Comparison of ENCODE assay signal across 22 cellular contexts in the genomic region with DNA sequence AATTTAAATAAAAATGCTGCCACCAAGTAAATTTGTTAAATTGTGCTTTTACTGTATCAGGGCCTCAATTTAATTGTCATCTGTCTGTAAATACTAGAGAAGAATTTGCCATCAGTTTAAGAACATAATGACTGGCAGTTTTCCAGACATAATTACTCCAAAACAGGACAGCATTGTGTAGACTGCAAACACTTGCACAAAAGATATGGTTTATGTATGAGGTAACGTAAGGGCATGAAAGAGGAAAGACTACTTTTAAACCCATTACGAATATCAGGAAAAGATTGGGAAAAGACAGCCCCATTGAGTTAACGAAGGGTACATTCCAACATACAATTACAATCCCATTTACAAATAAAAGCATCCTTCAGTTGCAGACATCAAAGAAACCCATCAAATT. TPM values are rescaled to one million over a fixed set of nuclear protein-coding genes. Genes with fewer than 3 reads are reported as not detected.
DNase-seq lines count a peak whose midpoint lies in the region; ATAC-seq and TF ChIP-seq lines count a peak whose summit lies in the region.
"Had no signal": no experiment of that assay in that cellular context is flagged by ENCODE, and none has a peak within 500 bp of the region (broad histone marks: within the 10 kb centered on the region; RNA-seq: fewer than 3 reads in every experiment).

No MANE protein-coding gene starts in this region.

- TF ChIP-seq POLR2A in esophagus muscularis mucosa (IDR thresholded peaks at IDR 0.05; ENCODE audit: low read depth): no peak

- H3K27me3 Mint-ChIP-seq in nephron progenitor cell (ENCODE audit: low read depth, poor library complexity): no peaks in the 10 kb centered on the region

- H3K27ac ChIP-seq in VCaP (peak overlapping the region; percentile 3; the same call in 1 of the 2 replicates), esophagus muscularis mucosa (replicated peaks in 1 of 4) (no peak overlapping the region)
- H3K27ac ChIP-seq: adrenal gland; BLaER1 treated with 17β-estradiol and CSF1 and Interleukin-3, amounts not matched to agents 10 nM and 100 nM; hepatocyte; sigmoid colon; testis had no signal

- peaks cover 26% of the 10 kb centered on the region for H3K36me3 Mint-ChIP-seq in nephron progenitor cell (ENCODE audit: low read depth)
- H3K36me3 Mint-ChIP-seq: naive B cell; stimulated activated effector memory CD8-positive, alpha-beta T cell treated with anti-CD3 and anti-CD28 coated beads, Interleukin-12 subunit alpha, Interleukin-12 subunit beta, amount 100 ng/mL, for 72 hours had no signal

- no peaks in the 10 kb centered on the region for H3K27me3 ChIP-seq in esophagus muscularis mucosa
- H3K27me3 ChIP-seq: adrenal gland; BLaER1 treated with 17β-estradiol and CSF1 and Interleukin-3, amounts not matched to agents 10 nM and 100 nM; hepatocyte; sigmoid colon; testis had no signal

- DNase-seq in NCI-H345 (lab: John Stamatoyannopoulos, UW): peak; percentile 27
- DNase-seq in NCI-H345 treated with DMSO at 0.1 percent for 48 hours (lab: John Stamatoyannopoulos, UW; ENCODE audit: unreplicated experiment): no peak
- peak; percentile 9 to 68 for DNase-seq in NCI-H1930 (lab: John Stamatoyannopoulos, UW)
- peak; percentile 48 for DNase-seq in putamen (ENCODE audit: low spot score)
- no peak for DNase-seq in nephron progenitor cell
- DNase-seq in esophagus muscularis mucosa (ENCODE audit: extremely low spot score): no peak
- DNase-seq: activated effector memory CD4-positive, alpha-beta T cell treated with anti-CD3 and anti-CD28 coated beads, Interleukin-2, amount 50 U/mL, for 16 hours; adrenal gland; kidney; mesenchymal stem cell; naive B cell; NCI-H187 treated with DMSO at 0.1 percent for 48 hours; NCI-H526 treated with DMSO at 0.1 percent for 48 hours; SIG-M5; sigmoid colon; testis had no signal

- H3K4me1 Mint-ChIP-seq in nephron progenitor cell: peaks cover 10% of the 10 kb centered on the region
- H3K4me1 Mint-ChIP-seq: stimulated activated effector memory CD8-positive, alpha-beta T cell treated with anti-CD3 and anti-CD28 coated beads, Interleukin-12 subunit alpha, Interleukin-12 subunit beta, amount 100 ng/mL, for 72 hours had no signal

- no peak overlapping the region for H3K4me3 ChIP-seq in esophagus muscularis mucosa
- H3K4me3 ChIP-seq: adrenal gland; BLaER1 treated with 17β-estradiol and CSF1 and Interleukin-3, amounts not matched to agents 10 nM and 100 nM; hepatocyte; sigmoid colon; testis had no signal

- H3K4me1 ChIP-seq in esophagus muscularis mucosa: no peaks in the 10 kb centered on the region
- H3K4me1 ChIP-seq: adrenal gland, sigmoid colon, testis had no signal

- no peaks in the 10 kb centered on the region for H3K36me3 ChIP-seq in esophagus muscularis mucosa
- H3K36me3 ChIP-seq: adrenal gland; BLaER1 treated with 17β-estradiol and CSF1 and Interleukin-3, amounts not matched to agents 10 nM and 100 nM; sigmoid colon had no signal

- H3K9me3 Mint-ChIP-seq in nephron progenitor cell: peaks cover 29% of the 10 kb centered on the region
- H3K9me3 Mint-ChIP-seq: naive B cell; stimulated activated effector memory CD8-positive, alpha-beta T cell treated with anti-CD3 and anti-CD28 coated beads, Interleukin-12 subunit alpha, Interleukin-12 subunit beta, amount 100 ng/mL, for 72 hours; T-helper 1 cell treated with Interleukin-12 subunit alpha and Interleukin-12 subunit beta and Interleukin-4 antibody, amounts not matched to agents 30 μg/mL and 1 μg/mL, for 36 hours had no signal

- 61% methylated on average over 3 of the region's 3 CpGs for WGBS in esophagus muscularis mucosa

- H3K9me3 ChIP-seq in esophagus muscularis mucosa: no peaks in the 10 kb centered on the region
- H3K9me3 ChIP-seq: adrenal gland, sigmoid colon, testis had no signal

- TF ChIP-seq CTCF in VCaP (conservative IDR thresholded peaks at IDR 0.05) (no peak), nephron progenitor cell (IDR thresholded peaks at IDR 0.05) (no peak), esophagus muscularis mucosa (IDR thresholded peaks at IDR 0.05) (no peak)

- no peak overlapping the region for H3K4me3 Mint-ChIP-seq in nephron progenitor cell
- H3K4me3 Mint-ChIP-seq: naive B cell; stimulated activated effector memory CD8-positive, alpha-beta T cell treated with anti-CD3 and anti-CD28 coated beads, Interleukin-12 subunit alpha, Interleukin-12 subunit beta, amount 100 ng/mL, for 72 hours; T-helper 1 cell treated with Interleukin-12 subunit alpha and Interleukin-12 subunit beta and Interleukin-4 antibody, amounts not matched to agents 30 μg/mL and 1 μg/mL, for 36 hours had no signal

- no peak for ATAC-seq in GM18858 (IDR thresholded peaks at IDR 0.05; ENCODE audit: unreplicated experiment)
- ATAC-seq: stimulated activated effector memory CD8-positive, alpha-beta T cell treated with anti-CD3 and anti-CD28 coated beads, Interleukin-12 subunit alpha, Interleukin-12 subunit beta, amount 100 ng/mL, for 72 hours had no signal

- intact Hi-C loops in esophagus muscularis mucosa (cut with DNase I): no loop called here

- no peak for TF ChIP-seq EP300 in esophagus muscularis mucosa (IDR thresholded peaks at IDR 0.05)

- no peak overlapping the region for H3K27ac Mint-ChIP-seq in nephron progenitor cell
- H3K27ac Mint-ChIP-seq: naive B cell; stimulated activated effector memory CD8-positive, alpha-beta T cell treated with anti-CD3 and anti-CD28 coated beads, Interleukin-12 subunit alpha, Interleukin-12 subunit beta, amount 100 ng/mL, for 72 hours; T-helper 1 cell treated with Interleukin-12 subunit alpha and Interleukin-12 subunit beta and Interleukin-4 antibody, amounts not matched to agents 30 μg/mL and 1 μg/mL, for 36 hours had no signal

RNA-seq across cellular contexts. Expression of a gene that starts 59.8 kb away (rescaled TPM):
- 10 to 100 TPM; 17.9 to 37.4 (median 23.8) TPM for total RNA-seq in esophagus muscularis mucosa

Comparison
In these comparisons a context has a peak if more than half of its experiments do, and no peak if none do; other contexts are left out.
1. DNase-seq: peak in NCI-H345 (single experiment), NCI-H1930 (2 of 2) and putamen (single experiment); none in NCI-H345 treated with DMSO at 0.1 percent for 48 hours (single experiment), nephron progenitor cell (single experiment) and esophagus muscularis mucosa (single experiment).